31 cellular contexts compared by ENCODE assay signal in the genomic region with DNA sequence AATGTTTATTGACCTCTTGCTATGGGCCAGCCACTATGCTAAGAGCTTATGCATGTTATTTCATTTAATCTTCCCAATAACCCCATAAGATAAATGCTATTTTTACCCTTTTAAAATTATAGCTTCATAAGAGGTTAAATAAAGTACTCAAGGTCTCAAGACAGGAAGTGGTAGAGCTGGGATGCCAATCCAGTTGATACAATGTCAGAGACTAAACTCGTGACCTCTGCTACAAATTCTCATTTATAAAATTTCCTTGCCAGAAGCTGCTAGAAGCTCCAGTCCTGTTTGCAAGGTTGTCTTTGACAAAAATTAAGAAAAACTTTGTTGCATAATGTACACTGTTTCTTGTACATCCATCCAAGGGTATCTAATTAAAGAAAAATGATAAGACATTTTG.
"Had no signal": no experiment of that assay in that cellular context is flagged by ENCODE, and none has a peak within 500 bp of the region (broad histone marks: within the 10 kb centered on the region; RNA-seq: fewer than 3 reads in every experiment).

No MANE protein-coding gene starts in this region.

- FAIRE-seq: bronchial epithelial cell, TTC549 had no signal

- H3K27ac ChIP-seq: ascending aorta, cardiac muscle cell, VCaP had no signal

- H3K36me3 ChIP-seq: ascending aorta, cardiac muscle cell had no signal

- DNase-seq: activated B cell treated with CpG ODN at 0.5 μM for 24 hours; activated CD4-positive, alpha-beta memory T cell treated with anti-CD3 and anti-CD28 coated beads for 36 hours; activated CD4-positive, alpha-beta T cell treated with anti-CD3 and anti-CD28 coated beads for 4 hours; activated CD4-positive, alpha-beta T cell treated with anti-CD3 and anti-CD28 coated beads, Interleukin-2, amount 10 ng/mL, durations not matched to agents 24 days and 14 days; activated CD4-positive, alpha-beta T cell treated with anti-CD3 and anti-CD28 coated beads, Interleukin-2, amount 50 U/mL, for 1 hour; activated CD4-positive, alpha-beta T cell treated with anti-CD3 and anti-CD28 coated beads, Interleukin-2, amount 50 U/mL, for 4 hours; activated CD4-positive, CD25-positive, alpha-beta regulatory T cell treated with anti-CD3 and anti-CD28 coated beads, Interleukin-2, amount 50 U/mL, for 72 hours; activated CD8-positive, alpha-beta memory T cell treated with anti-CD3 and anti-CD28 coated beads, Interleukin-2, amount 50 U/mL, for 4 hours; activated CD8-positive, alpha-beta T cell treated with anti-CD3 and anti-CD28 coated beads for 36 hours; activated effector memory CD4-positive, alpha-beta T cell treated with anti-CD3 and anti-CD28 coated beads, Interleukin-2, amount 50 U/mL, for 16 hours; activated naive CD4-positive, alpha-beta T cell treated with anti-CD3 and anti-CD28 coated beads, Interleukin-2, amount 10 ng/mL, durations not matched to agents 7 days and 5 days; activated naive CD4-positive, alpha-beta T cell treated with Interleukin-2 at 50 U/mL for 16 hours; activated naive CD8-positive, alpha-beta T cell treated with anti-CD3 and anti-CD28 coated beads, Interleukin-2, amount 10 ng/mL, durations not matched to agents 7 days and 5 days; activated naive CD8-positive, alpha-beta T cell treated with anti-CD3 and anti-CD28 coated beads, Interleukin-2, amount 50 U/mL, for 24 hours; activated T-cell treated with anti-CD3 and anti-CD28 coated beads for 4 hours; activated T-cell treated with anti-CD3 and anti-CD28 coated beads, Interleukin-2, amount 50 U/mL, for 1 hour; activated T-cell treated with anti-CD3 and anti-CD28 coated beads, Interleukin-2, amount 50 U/mL, for 4 hours; activated T-cell treated with anti-CD3 and anti-CD28 coated beads, Interleukin-2, amount 50 U/mL, for 72 hours; amygdala; anterior cingulate cortex; caudate nucleus; cerebellar nuclear complex; T-helper 1 cell; T-helper 2 cell; T-helper 9 cell had no signal

- ATAC-seq: activated CD8-positive, alpha-beta T cell treated with anti-CD3 and anti-CD28 coated beads for 36 hours; activated naive CD8-positive, alpha-beta T cell treated with anti-CD3 and anti-CD28 coated beads, Interleukin-2, amount 50 U/mL, for 24 hours; activated T-cell treated with anti-CD3 and anti-CD28 coated beads, Interleukin-2, amount 50 U/mL, for 4 hours; activated T-cell treated with anti-CD3 and anti-CD28 coated beads, Interleukin-2, amount 50 U/mL, for 72 hours; activated T-helper 17 cell treated with anti-CD3 and anti-CD28 coated beads, Interleukin-2, amount 50 U/mL, for 72 hours had no signal

- H3K27me3 ChIP-seq: ascending aorta, cardiac muscle cell had no signal

- H3K4me3 ChIP-seq: ascending aorta, cardiac muscle cell had no signal
